Comparison of ENCODE assay signal across 1 cellular context in the genomic region with DNA sequence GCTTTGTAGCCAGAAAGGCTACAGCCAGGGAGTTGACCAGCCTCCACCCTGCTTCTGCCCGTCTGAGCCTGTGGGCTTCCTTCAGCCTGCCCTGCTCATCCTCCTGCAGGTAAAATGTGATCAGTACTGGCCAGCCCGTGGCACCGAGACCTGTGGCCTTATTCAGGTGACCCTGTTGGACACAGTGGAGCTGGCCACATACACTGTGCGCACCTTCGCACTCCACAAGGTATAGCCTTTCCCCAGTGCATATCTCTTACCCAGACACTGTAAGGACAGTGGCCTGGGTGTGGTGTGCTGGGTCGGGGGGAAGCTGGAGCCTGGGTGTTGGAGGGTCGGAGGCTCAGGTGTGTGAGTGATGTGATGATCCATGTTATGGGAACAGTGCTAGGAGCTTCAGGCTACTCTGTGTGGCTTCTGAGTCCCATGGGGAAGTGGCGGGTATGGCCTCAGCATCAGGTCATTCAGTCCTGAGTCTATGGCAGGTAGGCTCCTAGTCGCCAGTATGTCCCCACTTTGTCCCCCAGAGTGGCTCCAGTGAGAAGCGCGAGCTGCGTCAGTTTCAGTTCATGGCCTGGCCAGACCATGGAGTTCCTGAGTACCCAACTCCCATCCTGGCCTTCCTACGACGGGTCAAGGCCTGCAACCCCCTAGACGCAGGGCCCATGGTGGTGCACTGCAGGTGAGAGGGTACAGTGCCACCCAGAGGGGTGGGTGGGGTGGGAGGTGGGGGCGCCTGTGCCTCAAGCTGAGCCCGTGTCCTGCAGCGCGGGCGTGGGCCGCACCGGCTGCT.
TF ChIP-seq lines count a peak whose summit lies in the region.

No MANE protein-coding gene starts in this region.

TF ChIP-seq in GM23338, 12 proteins besides CTCF, POLR2A, EP300 and RAD21 (continued from another document):
- TF ChIP-seq, protein P1, sequence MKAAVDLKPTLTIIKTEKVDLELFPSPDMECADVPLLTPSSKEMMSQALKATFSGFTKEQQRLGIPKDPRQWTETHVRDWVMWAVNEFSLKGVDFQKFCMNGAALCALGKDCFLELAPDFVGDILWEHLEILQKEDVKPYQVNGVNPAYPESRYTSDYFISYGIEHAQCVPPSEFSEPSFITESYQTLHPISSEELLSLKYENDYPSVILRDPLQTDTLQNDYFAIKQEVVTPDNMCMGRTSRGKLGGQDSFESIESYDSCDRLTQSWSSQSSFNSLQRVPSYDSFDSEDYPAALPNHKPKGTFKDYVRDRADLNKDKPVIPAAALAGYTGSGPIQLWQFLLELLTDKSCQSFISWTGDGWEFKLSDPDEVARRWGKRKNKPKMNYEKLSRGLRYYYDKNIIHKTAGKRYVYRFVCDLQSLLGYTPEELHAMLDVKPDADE (IDR thresholded peaks at IDR 0.05) = no peak
- TF ChIP-seq CREB1 (CRISPR knock-in tag; IDR thresholded peaks at IDR 0.05; ENCODE audit: low read depth) (no peak), ZNF114 (CRISPR knock-in tag; IDR thresholded peaks at IDR 0.05) (no peak), NANOG (IDR thresholded peaks at IDR 0.05; ENCODE audit: borderline replicate concordance) (no peak), STAT1 (IDR thresholded peaks at IDR 0.05; ENCODE audit: unreplicated experiment) (no peak), JUNB (IDR thresholded peaks at IDR 0.05; ENCODE audit: unreplicated experiment) (no peak), ZNF462 (CRISPR knock-in tag; IDR thresholded peaks at IDR 0.05) (no peak), ZNF331 (CRISPR knock-in tag; IDR thresholded peaks at IDR 0.05; ENCODE audit: low read depth) (no peak)
